8 cellular contexts compared by ENCODE assay signal in the genomic region with DNA sequence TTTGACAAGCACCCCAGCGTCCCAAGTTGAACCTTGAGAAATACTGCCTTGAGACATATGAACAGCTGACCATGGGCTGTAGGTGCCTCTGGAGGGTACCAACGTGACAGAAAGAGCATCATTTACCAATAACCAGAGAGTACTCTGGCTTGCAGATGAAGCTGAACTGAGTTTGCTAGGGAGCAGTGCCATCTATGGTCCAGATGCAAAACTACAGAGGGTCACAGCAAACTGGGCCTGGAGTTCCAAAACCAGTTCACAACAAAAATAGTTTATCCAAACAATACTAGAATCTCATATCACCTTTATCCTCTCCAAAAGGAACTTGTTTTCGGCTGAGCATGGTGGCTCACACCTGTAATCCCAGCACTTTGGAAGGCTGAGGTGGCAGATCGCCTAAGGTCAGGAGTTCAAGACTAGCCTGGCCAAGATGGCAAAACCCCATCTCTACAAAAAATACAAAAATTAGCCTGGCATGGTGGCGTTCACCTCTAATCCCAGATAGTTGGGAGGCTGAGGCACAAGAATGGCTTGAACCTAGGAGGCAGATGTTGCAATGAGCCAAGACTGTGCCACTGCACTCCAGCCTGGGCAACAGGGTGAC.
DNase-seq lines count a peak whose midpoint lies in the region; FAIRE-seq and TF ChIP-seq lines count a peak whose summit lies in the region.

No MANE protein-coding gene starts in this region.

- peaks cover 0 to 5% of the 10 kb centered on the region in 2 experiments for H3K4me1 ChIP-seq in trophoblast cell (ENCODE audit: control insufficient read depth in 1 of 2, insufficient read depth in 2 of 2, low read length in 2 of 2)

- no peak overlapping the region for H3K14ac ChIP-seq in trophoblast cell (ENCODE audit: low read length)

- TF ChIP-seq CTCF in AG09309 (IDR thresholded peaks at IDR 0.05; ENCODE audit: control insufficient read depth, insufficient read depth, low read depth, low read length, missing control alignments) (peak; percentile 81), GM12872 (IDR thresholded peaks at IDR 0.05; ENCODE audit: insufficient read depth, low read depth, low read length) (peak; percentile 86)

- no CpG with 5 or more reads among the region's 5 CpGs for WGBS in trophoblast cell (ENCODE audit: extremely low coverage, insufficient coverage, insufficient read length)

- H3K4me2 ChIP-seq in trophoblast cell (ENCODE audit: low read length): no peak overlapping the region

- no peaks in the 10 kb centered on the region for H3K79me2 ChIP-seq in trophoblast cell (ENCODE audit: control insufficient read depth, insufficient read depth, low read length, poor library complexity)

- H3K36me3 ChIP-seq in trophoblast cell (ENCODE audit: control insufficient read depth in 1 of 2, insufficient read depth in 2 of 2, low read length in 2 of 2): peaks cover 7 to 17% of the 10 kb centered on the region in 2 experiments

- H2BK12ac ChIP-seq in trophoblast cell (ENCODE audit: low read length): no peak overlapping the region

- H3K79me1 ChIP-seq in trophoblast cell (ENCODE audit: low read length): no peaks in the 10 kb centered on the region

- H4K12ac ChIP-seq in trophoblast cell (ENCODE audit: low read depth, low read length): no peak overlapping the region

- H4K91ac ChIP-seq in trophoblast cell (ENCODE audit: low read depth, low read length): no peak overlapping the region

- no peak for FAIRE-seq in frontal cortex (lab: Jason Lieb, UNC)

- no peak overlapping the region for H3K9ac ChIP-seq in trophoblast cell (ENCODE audit: low read length)

- H2BK5ac ChIP-seq in trophoblast cell (ENCODE audit: low read depth, low read length, poor library complexity): no peak overlapping the region

- no peak overlapping the region for H2AK5ac ChIP-seq in trophoblast cell (ENCODE audit: low read length)

- no peaks in the 10 kb centered on the region for H3K9me3 ChIP-seq in trophoblast cell (ENCODE audit: insufficient read depth, low read depth, low read length)

- H3K23ac ChIP-seq in trophoblast cell (ENCODE audit: low read length): no peak overlapping the region

- H2AFZ ChIP-seq in trophoblast cell (ENCODE audit: insufficient read depth, low read length, poor library complexity): no peak overlapping the region

- H3K27me3 ChIP-seq in trophoblast cell (ENCODE audit: insufficient read depth, low read length): no peaks in the 10 kb centered on the region

- H3K27ac ChIP-seq in trophoblast cell (ENCODE audit: low read depth, low read length): no peak overlapping the region

- DNase-seq in AG09309 (ENCODE audit: low read depth): peak; percentile 27
- DNase-seq in NCI-H69 (lab: John Stamatoyannopoulos, UW): peak; percentile 66
- peak; percentile 2 for DNase-seq in activated effector memory CD4-positive, alpha-beta T cell treated with Interleukin-2 at 50 U/mL for 16 hours
- peak; percentile 28 to 52 for DNase-seq in frontal cortex (ENCODE audit: low spot score in 2 of 2)
- DNase-seq in trophoblast cell: peak; percentile 37 to 56
- DNase-seq in NCI-H1048 (lab: John Stamatoyannopoulos, UW): no peak
- no peak for DNase-seq in GOT3 (lab: John Stamatoyannopoulos, UW)

- no peak overlapping the region for H3K18ac ChIP-seq in trophoblast cell (ENCODE audit: low read length)

- H3K4me3 ChIP-seq in AG09309 (ENCODE audit: control insufficient read depth, low read depth, low read length) (no peak overlapping the region), trophoblast cell (ENCODE audit: low read depth, low read length) (no peak overlapping the region)

- H4K8ac ChIP-seq in trophoblast cell (ENCODE audit: low read depth, low read length): no peak overlapping the region

- no peak overlapping the region for H3K4ac ChIP-seq in trophoblast cell (ENCODE audit: low read depth, low read length)

- no peak overlapping the region for H2BK120ac ChIP-seq in trophoblast cell (ENCODE audit: insufficient read depth, low read length, poor library complexity)

Comparison
In these comparisons a context has a peak if more than half of its experiments do, and no peak if none do; other contexts are left out.
1. DNase-seq: peak in AG09309 (single experiment), NCI-H69 (single experiment), activated effector memory CD4-positive, alpha-beta T cell treated with Interleukin-2 at 50 U/mL for 16 hours (single experiment), frontal cortex (2 of 2) and trophoblast cell (2 of 2); none in NCI-H1048 (single experiment) and GOT3 (single experiment).